In the genomic region with DNA sequence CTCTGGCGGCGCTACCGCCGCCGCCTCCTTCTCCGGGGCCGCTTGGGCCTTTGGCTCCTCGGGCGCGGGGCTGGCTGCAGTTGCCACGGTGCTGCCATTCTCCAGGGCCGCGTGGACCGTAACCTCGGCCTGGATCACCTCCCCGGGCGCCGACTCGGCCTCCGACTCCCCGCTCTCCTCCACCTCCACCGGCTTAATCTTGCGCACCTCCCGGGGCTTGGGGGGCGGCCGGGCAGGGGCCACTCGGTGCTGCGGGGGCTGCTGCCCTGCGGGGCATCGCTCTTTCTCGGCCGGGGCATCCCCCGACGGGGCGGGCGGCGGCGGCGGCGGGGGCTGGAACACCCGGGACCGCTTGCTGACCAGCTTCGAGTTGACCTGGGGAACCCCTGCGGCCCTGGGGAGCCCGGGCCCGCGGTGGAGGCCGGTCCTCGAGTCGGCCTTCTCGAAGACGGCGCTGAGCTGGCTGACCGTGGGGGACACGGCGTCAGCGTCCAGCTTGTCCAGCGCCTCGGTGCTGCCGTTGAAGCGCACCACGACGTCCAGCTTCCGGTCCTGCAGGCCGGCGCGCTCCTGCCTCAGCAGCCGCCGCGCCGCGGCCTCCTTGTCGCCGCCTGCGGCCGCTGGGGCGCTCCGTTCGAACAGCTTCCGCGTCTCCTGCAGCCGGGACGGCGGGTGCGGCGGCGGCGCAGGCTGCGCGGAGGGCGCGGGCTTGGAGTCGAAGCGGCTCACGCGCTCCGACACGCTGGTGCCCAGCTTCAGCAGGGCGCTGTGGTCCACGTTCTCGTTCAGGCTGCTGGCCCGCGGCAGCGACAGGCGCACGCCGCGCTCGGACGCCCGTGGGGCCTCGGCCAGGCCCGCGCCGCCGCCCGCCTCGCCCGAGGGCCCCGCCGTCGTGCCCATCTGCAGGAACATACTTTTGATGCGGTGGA, we compare ENCODE assay signal across 1 cellular context.
TF ChIP-seq lines count a peak whose summit lies in the region.

No MANE protein-coding gene starts in this region.

TF ChIP-seq in HepG2, 621 proteins besides CTCF, POLR2A, EP300 and RAD21 (continued from another document and continues in another):
- TF ChIP-seq, protein P1, sequence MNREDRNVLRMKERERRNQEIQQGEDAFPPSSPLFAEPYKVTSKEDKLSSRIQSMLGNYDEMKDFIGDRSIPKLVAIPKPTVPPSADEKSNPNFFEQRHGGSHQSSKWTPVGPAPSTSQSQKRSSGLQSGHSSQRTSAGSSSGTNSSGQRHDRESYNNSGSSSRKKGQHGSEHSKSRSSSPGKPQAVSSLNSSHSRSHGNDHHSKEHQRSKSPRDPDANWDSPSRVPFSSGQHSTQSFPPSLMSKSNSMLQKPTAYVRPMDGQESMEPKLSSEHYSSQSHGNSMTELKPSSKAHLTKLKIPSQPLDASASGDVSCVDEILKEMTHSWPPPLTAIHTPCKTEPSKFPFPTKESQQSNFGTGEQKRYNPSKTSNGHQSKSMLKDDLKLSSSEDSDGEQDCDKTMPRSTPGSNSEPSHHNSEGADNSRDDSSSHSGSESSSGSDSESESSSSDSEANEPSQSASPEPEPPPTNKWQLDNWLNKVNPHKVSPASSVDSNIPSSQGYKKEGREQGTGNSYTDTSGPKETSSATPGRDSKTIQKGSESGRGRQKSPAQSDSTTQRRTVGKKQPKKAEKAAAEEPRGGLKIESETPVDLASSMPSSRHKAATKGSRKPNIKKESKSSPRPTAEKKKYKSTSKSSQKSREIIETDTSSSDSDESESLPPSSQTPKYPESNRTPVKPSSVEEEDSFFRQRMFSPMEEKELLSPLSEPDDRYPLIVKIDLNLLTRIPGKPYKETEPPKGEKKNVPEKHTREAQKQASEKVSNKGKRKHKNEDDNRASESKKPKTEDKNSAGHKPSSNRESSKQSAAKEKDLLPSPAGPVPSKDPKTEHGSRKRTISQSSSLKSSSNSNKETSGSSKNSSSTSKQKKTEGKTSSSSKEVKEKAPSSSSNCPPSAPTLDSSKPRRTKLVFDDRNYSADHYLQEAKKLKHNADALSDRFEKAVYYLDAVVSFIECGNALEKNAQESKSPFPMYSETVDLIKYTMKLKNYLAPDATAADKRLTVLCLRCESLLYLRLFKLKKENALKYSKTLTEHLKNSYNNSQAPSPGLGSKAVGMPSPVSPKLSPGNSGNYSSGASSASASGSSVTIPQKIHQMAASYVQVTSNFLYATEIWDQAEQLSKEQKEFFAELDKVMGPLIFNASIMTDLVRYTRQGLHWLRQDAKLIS (CRISPR knock-in tag; IDR thresholded peaks at IDR 0.05) = no peak
- TF ChIP-seq ZNF350 (CRISPR knock-in tag; IDR thresholded peaks at IDR 0.05; ENCODE audit: borderline replicate concordance, low read depth) = 0 out of 2 replicates have a peak, but pooled peaks have one; percentile 7
- no peak for TF ChIP-seq HNF4A (CRISPR knock-in tag; IDR thresholded peaks at IDR 0.05)
- peak; percentile 69; the same call in 1 of the 2 replicates for TF ChIP-seq YEATS4 (CRISPR knock-in tag; IDR thresholded peaks at IDR 0.05; ENCODE audit: borderline replicate concordance)
- peak; percentile 99 for TF ChIP-seq HNRNPLL (IDR thresholded peaks at IDR 0.05; ENCODE audit: low read depth, low read length, poor library complexity, severe bottlenecking)
- no peak for TF ChIP-seq U2AF1 (optimal IDR thresholded peaks at IDR 0.05; ENCODE audit: low read depth, low read length)
- no peak for TF ChIP-seq ZNF3 (CRISPR knock-in tag; IDR thresholded peaks at IDR 0.05)
- TF ChIP-seq TMF1 (CRISPR knock-in tag; IDR thresholded peaks at IDR 0.05; ENCODE audit: low read depth) = peak; percentile 78; the same call in 1 of the 2 replicates
- TF ChIP-seq RBAK (CRISPR knock-in tag; IDR thresholded peaks at IDR 0.05) = no peak
- TF ChIP-seq RFXANK (CRISPR knock-in tag; IDR thresholded peaks at IDR 0.05) = no peak
- peak; percentile 77 for TF ChIP-seq SPEN (CRISPR knock-in tag; IDR thresholded peaks at IDR 0.05; ENCODE audit: low read depth)
- peak; percentile 84 for TF ChIP-seq ZNF343 (CRISPR knock-in tag; IDR thresholded peaks at IDR 0.05)
- no peak for TF ChIP-seq CC2D1A (CRISPR knock-in tag; IDR thresholded peaks at IDR 0.05)
- TF ChIP-seq SALL2 (CRISPR knock-in tag; IDR thresholded peaks at IDR 0.05) = peak; percentile 70; the same call in 1 of the 2 replicates
- TF ChIP-seq SOX13 (IDR thresholded peaks at IDR 0.05) = no peak
- TF ChIP-seq SOX13 (CRISPR knock-in tag; conservative IDR thresholded peaks at IDR 0.05 in 1 of 2, IDR thresholded peaks at IDR 0.05 in 1 of 2) = 0 out of 4 replicates have a peak, but pooled peaks of 1 of the 2 experiments have one; percentile 8
- no peak for TF ChIP-seq SRSF4 (IDR thresholded peaks at IDR 0.05; ENCODE audit: low read depth, low read length, poor library complexity, severe bottlenecking)
- TF ChIP-seq ZNF17 (CRISPR knock-in tag; IDR thresholded peaks at IDR 0.05) = no peak
- TF ChIP-seq MAZ (IDR thresholded peaks at IDR 0.05; ENCODE audit: borderline replicate concordance, low read depth, low read length) = no peak
- TF ChIP-seq MAZ (CRISPR knock-in tag; IDR thresholded peaks at IDR 0.05; ENCODE audit: low read depth) = peak; percentile 74; the same call in 1 of the 2 replicates
- TF ChIP-seq, protein P2, sequence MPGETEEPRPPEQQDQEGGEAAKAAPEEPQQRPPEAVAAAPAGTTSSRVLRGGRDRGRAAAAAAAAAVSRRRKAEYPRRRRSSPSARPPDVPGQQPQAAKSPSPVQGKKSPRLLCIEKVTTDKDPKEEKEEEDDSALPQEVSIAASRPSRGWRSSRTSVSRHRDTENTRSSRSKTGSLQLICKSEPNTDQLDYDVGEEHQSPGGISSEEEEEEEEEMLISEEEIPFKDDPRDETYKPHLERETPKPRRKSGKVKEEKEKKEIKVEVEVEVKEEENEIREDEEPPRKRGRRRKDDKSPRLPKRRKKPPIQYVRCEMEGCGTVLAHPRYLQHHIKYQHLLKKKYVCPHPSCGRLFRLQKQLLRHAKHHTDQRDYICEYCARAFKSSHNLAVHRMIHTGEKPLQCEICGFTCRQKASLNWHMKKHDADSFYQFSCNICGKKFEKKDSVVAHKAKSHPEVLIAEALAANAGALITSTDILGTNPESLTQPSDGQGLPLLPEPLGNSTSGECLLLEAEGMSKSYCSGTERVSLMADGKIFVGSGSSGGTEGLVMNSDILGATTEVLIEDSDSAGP (CRISPR knock-in tag; IDR thresholded peaks at IDR 0.05; ENCODE audit: borderline replicate concordance) = peak; percentile 44; the same call in 1 of the 2 replicates
- TF ChIP-seq ZKSCAN1 (IDR thresholded peaks at IDR 0.05; ENCODE audit: low read length) = no peak
- TF ChIP-seq ZNF670 (CRISPR knock-in tag; IDR thresholded peaks at IDR 0.05; ENCODE audit: borderline replicate concordance) = no peak; the same call in 1 of the 2 replicates
- no peak for TF ChIP-seq ZBTB20 (CRISPR knock-in tag; IDR thresholded peaks at IDR 0.05; ENCODE audit: borderline replicate concordance, low read depth)
- no peak for TF ChIP-seq PAX8 (CRISPR knock-in tag; IDR thresholded peaks at IDR 0.05; ENCODE audit: borderline replicate concordance)
- TF ChIP-seq, protein P3, sequence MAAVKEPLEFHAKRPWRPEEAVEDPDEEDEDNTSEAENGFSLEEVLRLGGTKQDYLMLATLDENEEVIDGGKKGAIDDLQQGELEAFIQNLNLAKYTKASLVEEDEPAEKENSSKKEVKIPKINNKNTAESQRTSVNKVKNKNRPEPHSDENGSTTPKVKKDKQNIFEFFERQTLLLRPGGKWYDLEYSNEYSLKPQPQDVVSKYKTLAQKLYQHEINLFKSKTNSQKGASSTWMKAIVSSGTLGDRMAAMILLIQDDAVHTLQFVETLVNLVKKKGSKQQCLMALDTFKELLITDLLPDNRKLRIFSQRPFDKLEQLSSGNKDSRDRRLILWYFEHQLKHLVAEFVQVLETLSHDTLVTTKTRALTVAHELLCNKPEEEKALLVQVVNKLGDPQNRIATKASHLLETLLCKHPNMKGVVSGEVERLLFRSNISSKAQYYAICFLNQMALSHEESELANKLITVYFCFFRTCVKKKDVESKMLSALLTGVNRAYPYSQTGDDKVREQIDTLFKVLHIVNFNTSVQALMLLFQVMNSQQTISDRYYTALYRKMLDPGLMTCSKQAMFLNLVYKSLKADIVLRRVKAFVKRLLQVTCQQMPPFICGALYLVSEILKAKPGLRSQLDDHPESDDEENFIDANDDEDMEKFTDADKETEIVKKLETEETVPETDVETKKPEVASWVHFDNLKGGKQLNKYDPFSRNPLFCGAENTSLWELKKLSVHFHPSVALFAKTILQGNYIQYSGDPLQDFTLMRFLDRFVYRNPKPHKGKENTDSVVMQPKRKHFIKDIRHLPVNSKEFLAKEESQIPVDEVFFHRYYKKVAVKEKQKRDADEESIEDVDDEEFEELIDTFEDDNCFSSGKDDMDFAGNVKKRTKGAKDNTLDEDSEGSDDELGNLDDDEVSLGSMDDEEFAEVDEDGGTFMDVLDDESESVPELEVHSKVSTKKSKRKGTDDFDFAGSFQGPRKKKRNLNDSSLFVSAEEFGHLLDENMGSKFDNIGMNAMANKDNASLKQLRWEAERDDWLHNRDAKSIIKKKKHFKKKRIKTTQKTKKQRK (IDR thresholded peaks at IDR 0.05; ENCODE audit: low read length) = no peak
- no peak for TF ChIP-seq CHD2 (IDR thresholded peaks at IDR 0.05; ENCODE audit: low read depth, low read length)
- TF ChIP-seq ZFY (CRISPR knock-in tag; IDR thresholded peaks at IDR 0.05) = peak; percentile 93
- TF ChIP-seq AHR (CRISPR knock-in tag; IDR thresholded peaks at IDR 0.05) = peak; percentile 22; the same call in 1 of the 2 replicates
- TF ChIP-seq ZNF644 (CRISPR knock-in tag; IDR thresholded peaks at IDR 0.05; ENCODE audit: low read depth) = no peak
- TF ChIP-seq STAG1 (CRISPR knock-in tag; IDR thresholded peaks at IDR 0.05) = no peak
- TF ChIP-seq ZNF75D (CRISPR knock-in tag; IDR thresholded peaks at IDR 0.05; ENCODE audit: borderline replicate concordance) = no peak
- TF ChIP-seq, protein P4, sequence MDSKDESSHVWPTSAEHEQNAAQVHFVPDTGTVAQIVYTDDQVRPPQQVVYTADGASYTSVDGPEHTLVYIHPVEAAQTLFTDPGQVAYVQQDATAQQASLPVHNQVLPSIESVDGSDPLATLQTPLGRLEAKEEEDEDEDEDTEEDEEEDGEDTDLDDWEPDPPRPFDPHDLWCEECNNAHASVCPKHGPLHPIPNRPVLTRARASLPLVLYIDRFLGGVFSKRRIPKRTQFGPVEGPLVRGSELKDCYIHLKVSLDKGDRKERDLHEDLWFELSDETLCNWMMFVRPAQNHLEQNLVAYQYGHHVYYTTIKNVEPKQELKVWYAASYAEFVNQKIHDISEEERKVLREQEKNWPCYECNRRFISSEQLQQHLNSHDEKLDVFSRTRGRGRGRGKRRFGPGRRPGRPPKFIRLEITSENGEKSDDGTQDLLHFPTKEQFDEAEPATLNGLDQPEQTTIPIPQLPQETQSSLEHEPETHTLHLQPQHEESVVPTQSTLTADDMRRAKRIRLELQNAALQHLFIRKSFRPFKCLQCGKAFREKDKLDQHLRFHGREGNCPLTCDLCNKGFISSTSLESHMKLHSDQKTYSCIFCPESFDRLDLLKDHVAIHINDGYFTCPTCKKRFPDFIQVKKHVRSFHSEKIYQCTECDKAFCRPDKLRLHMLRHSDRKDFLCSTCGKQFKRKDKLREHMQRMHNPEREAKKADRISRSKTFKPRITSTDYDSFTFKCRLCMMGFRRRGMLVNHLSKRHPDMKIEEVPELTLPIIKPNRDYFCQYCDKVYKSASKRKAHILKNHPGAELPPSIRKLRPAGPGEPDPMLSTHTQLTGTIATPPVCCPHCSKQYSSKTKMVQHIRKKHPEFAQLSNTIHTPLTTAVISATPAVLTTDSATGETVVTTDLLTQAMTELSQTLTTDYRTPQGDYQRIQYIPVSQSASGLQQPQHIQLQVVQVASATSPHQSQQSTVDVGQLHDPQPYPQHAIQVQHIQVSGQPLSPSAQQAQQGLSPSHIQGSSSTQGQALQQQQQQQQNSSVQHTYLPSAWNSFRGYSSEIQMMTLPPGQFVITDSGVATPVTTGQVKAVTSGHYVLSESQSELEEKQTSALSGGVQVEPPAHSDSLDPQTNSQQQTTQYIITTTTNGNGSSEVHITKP (CRISPR knock-in tag; IDR thresholded peaks at IDR 0.05; ENCODE audit: low read depth) = no peak
- no peak for TF ChIP-seq ZNF549 (CRISPR knock-in tag; IDR thresholded peaks at IDR 0.05)
- peak; percentile 69; the same call in 1 of the 2 replicates for TF ChIP-seq MEIS2 (CRISPR knock-in tag; IDR thresholded peaks at IDR 0.05)
- TF ChIP-seq ZNF333 (CRISPR knock-in tag; IDR thresholded peaks at IDR 0.05; ENCODE audit: borderline replicate concordance) = 0 out of 2 replicates have a peak, but pooled peaks have one; percentile 72
- TF ChIP-seq, protein P5, sequence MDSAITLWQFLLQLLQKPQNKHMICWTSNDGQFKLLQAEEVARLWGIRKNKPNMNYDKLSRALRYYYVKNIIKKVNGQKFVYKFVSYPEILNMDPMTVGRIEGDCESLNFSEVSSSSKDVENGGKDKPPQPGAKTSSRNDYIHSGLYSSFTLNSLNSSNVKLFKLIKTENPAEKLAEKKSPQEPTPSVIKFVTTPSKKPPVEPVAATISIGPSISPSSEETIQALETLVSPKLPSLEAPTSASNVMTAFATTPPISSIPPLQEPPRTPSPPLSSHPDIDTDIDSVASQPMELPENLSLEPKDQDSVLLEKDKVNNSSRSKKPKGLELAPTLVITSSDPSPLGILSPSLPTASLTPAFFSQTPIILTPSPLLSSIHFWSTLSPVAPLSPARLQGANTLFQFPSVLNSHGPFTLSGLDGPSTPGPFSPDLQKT (CRISPR knock-in tag; IDR thresholded peaks at IDR 0.05; ENCODE audit: borderline replicate concordance) = 0 out of 2 replicates have a peak, but pooled peaks have one; percentile 26
- TF ChIP-seq PLRG1 (conservative IDR thresholded peaks at IDR 0.05) = no peak
- TF ChIP-seq, protein P6, sequence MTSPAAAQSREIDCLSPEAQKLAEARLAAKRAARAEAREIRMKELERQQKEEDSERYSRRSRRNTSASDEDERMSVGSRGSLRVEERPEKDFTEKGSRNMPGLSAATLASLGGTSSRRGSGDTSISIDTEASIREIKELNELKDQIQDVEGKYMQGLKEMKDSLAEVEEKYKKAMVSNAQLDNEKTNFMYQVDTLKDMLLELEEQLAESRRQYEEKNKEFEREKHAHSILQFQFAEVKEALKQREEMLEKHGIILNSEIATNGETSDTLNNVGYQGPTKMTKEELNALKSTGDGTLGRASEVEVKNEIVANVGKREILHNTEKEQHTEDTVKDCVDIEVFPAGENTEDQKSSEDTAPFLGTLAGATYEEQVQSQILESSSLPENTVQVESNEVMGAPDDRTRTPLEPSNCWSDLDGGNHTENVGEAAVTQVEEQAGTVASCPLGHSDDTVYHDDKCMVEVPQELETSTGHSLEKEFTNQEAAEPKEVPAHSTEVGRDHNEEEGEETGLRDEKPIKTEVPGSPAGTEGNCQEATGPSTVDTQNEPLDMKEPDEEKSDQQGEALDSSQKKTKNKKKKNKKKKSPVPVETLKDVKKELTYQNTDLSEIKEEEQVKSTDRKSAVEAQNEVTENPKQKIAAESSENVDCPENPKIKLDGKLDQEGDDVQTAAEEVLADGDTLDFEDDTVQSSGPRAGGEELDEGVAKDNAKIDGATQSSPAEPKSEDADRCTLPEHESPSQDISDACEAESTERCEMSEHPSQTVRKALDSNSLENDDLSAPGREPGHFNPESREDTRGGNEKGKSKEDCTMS (CRISPR knock-in tag; conservative IDR thresholded peaks at IDR 0.05) = no peak
- TF ChIP-seq SMARCE1 (IDR thresholded peaks at IDR 0.05; ENCODE audit: borderline replicate concordance) = no peak
- TF ChIP-seq ZNF138 (CRISPR knock-in tag; IDR thresholded peaks at IDR 0.05; ENCODE audit: low read depth) = no peak; the same call in none of the 2 replicates
- no peak for TF ChIP-seq ZNF839 (CRISPR knock-in tag; IDR thresholded peaks at IDR 0.05; ENCODE audit: borderline replicate concordance)
- peak; percentile 6; the same call in 1 of the 2 replicates for TF ChIP-seq HNF4G (IDR thresholded peaks at IDR 0.05; ENCODE audit: borderline replicate concordance, low read depth, low read length)
- no peak for TF ChIP-seq HNF4G (CRISPR knock-in tag; IDR thresholded peaks at IDR 0.05; ENCODE audit: borderline replicate concordance, low read depth)
- TF ChIP-seq MED1 (CRISPR knock-in tag; IDR thresholded peaks at IDR 0.05) = peak; percentile 56
- TF ChIP-seq ZNF616 (CRISPR knock-in tag; IDR thresholded peaks at IDR 0.05; ENCODE audit: low read depth) = 0 out of 2 replicates have a peak, but pooled peaks have one; percentile 19
